Comparison of ENCODE assay signal across 8 cellular contexts in genomic region chr17:7404737-7405412, GRCh38. TPM values are rescaled to one million over a fixed set of nuclear protein-coding genes. Genes with fewer than 3 reads are reported as not detected.
DNase-seq lines count a peak whose midpoint lies in the region; ATAC-seq and TF ChIP-seq lines count a peak whose summit lies in the region.

No MANE protein-coding gene starts in this region.

- TF ChIP-seq CTCF in breast epithelium (IDR thresholded peaks at IDR 0.05) = no peak
- TF ChIP-seq CTCF in kidney epithelial cell (IDR thresholded peaks at IDR 0.05; ENCODE audit: insufficient read depth, low read length, poor library complexity, severe bottlenecking) = no peak

- peak overlapping the region; percentile 15; the same call in 1 of the 2 replicates for H3K27ac ChIP-seq in SJSA1
- peak overlapping the region; percentile 92 to 95 for H3K27ac ChIP-seq in breast epithelium

- no peaks in the 10 kb centered on the region for H3K36me3 ChIP-seq in SJSA1
- H3K36me3 ChIP-seq in breast epithelium = no peaks in the 10 kb centered on the region
- no peaks in the 10 kb centered on the region for H3K36me3 ChIP-seq in kidney epithelial cell (ENCODE audit: control insufficient read depth, insufficient read depth, low read length)

- H3K4me3 ChIP-seq in SJSA1 (peak overlapping the region; percentile 59), breast epithelium (peak overlapping the region; percentile 57 to 89 (median 80)), kidney epithelial cell (ENCODE audit: low read depth, low read length) (peak overlapping the region; percentile 72)

- TF ChIP-seq POLR2A in breast epithelium (IDR thresholded peaks at IDR 0.05) = no peak

- intact Hi-C loops in breast epithelium (cut with DNase I; ENCODE audit: low total_unique reads) = no loop called here

- ATAC-seq in HG02642 (IDR thresholded peaks at IDR 0.05; ENCODE audit: poor library complexity, unreplicated experiment) = peak; percentile 16
- ATAC-seq in HG02571 (IDR thresholded peaks at IDR 0.05; ENCODE audit: unreplicated experiment) = no peak

- H3K9me3 ChIP-seq in SJSA1 (replicated peaks) = no peaks in the 10 kb centered on the region
- no peaks in the 10 kb centered on the region for H3K9me3 ChIP-seq in breast epithelium

- DNase-seq in Daoy (ENCODE audit: low read depth) = peak; percentile 40
- peak; percentile 24 to 59 for DNase-seq in SJSA1 (ENCODE audit: low read depth in 1 of 2, low spot score in 2 of 2)
- DNase-seq in breast epithelium (ENCODE audit: low spot score in 2 of 2) = peak; percentile 46 to 74
- no peak for DNase-seq in kidney epithelial cell (ENCODE audit: low read depth)
- peak; percentile 38 to 50 for DNase-seq in stimulated activated CD8-positive, alpha-beta memory T cell treated with anti-CD3 and anti-CD28 coated beads, Interleukin-15, amount 100 ng/mL, for 4 hours (ENCODE audit: low read depth in 2 of 2)
- no peak for DNase-seq in DMS79 (lab: John Stamatoyannopoulos, UW)

- peaks cover 22% of the 10 kb centered on the region for H3K4me1 ChIP-seq in SJSA1 (replicated peaks)
- peaks cover 4 to 8% of the 10 kb centered on the region in 2 donors for H3K4me1 ChIP-seq in breast epithelium

- no peaks in the 10 kb centered on the region for H3K27me3 ChIP-seq in SJSA1 (replicated peaks)
- no peaks in the 10 kb centered on the region for H3K27me3 ChIP-seq in breast epithelium
- no peaks in the 10 kb centered on the region for H3K27me3 ChIP-seq in kidney epithelial cell (ENCODE audit: control insufficient read depth, insufficient read depth, low read length)

RNA-seq across cellular contexts. Expression of gene TMEM256, which starts 1.0 kb away (rescaled TPM):
- 43.7 and 68.8 TPM in 2 replicates for total RNA-seq in Daoy (2014; rRNA removed; shearing (Covaris generic))
- 24.7 and 28.8 TPM in 2 replicates for total RNA-seq in SJSA1 (2014; rRNA removed; shearing (Covaris generic))
- total RNA-seq in breast epithelium = 100 to 1,000 TPM in 1 of 3 donors, 10 to 100 TPM in 2; 77.6 to 113 (median 92.3) TPM
- 66.9 and 77.1 TPM in 2 replicates for total RNA-seq in kidney epithelial cell

RNA-seq across cellular contexts. Expression of gene NLGN2, which starts 2.8 kb away (rescaled TPM):
- 1.4 and 1.9 TPM in 2 replicates for total RNA-seq in Daoy (2014; rRNA removed; shearing (Covaris generic))
- 2.2 and 3.9 TPM in 2 replicates for total RNA-seq in SJSA1 (2014; rRNA removed; shearing (Covaris generic))
- total RNA-seq in breast epithelium = 10 to 100 TPM in 1 of 3 donors, 1 to 10 TPM in 2; 6.7 to 13.1 (median 8.3) TPM
- total RNA-seq in kidney epithelial cell = 8.3 and 8.4 TPM in 2 replicates

RNA-seq across cellular contexts. Expression of gene PLSCR3, which starts 10.6 kb away (rescaled TPM):
- 14.1 TPM in 2 replicates for total RNA-seq in Daoy (2014; rRNA removed; shearing (Covaris generic))
- total RNA-seq in SJSA1 (2014; rRNA removed; shearing (Covaris generic)) = 13.3 and 14.2 TPM in 2 replicates
- total RNA-seq in breast epithelium (10 to 100 TPM; 16.0 to 24.3 (median 19.0) TPM), kidney epithelial cell (61.8 and 74.7 TPM in 2 replicates)

RNA-seq across cellular contexts. Expression of gene SPEM1, which starts 15.2 kb away (rescaled TPM):
- not detected in 2 replicates for total RNA-seq in Daoy (2014; rRNA removed; shearing (Covaris generic))
- not detected in 2 replicates for total RNA-seq in SJSA1 (2014; rRNA removed; shearing (Covaris generic))
- total RNA-seq in breast epithelium = not detected
- not detected in 2 replicates for total RNA-seq in kidney epithelial cell

RNA-seq across cellular contexts. Expression of gene SPEM2, which starts 20.5 kb away (rescaled TPM):
- total RNA-seq in Daoy (2014; rRNA removed; shearing (Covaris generic)) = not detected in 2 replicates
- not detected in 2 replicates for total RNA-seq in SJSA1 (2014; rRNA removed; shearing (Covaris generic))
- total RNA-seq in breast epithelium (not detected), kidney epithelial cell (not detected in 2 replicates)

Comparison
In these comparisons a context has a peak if more than half of its experiments do, and no peak if none do; other contexts are left out.
1. DNase-seq: peak in Daoy (single experiment), SJSA1 (2 of 2), breast epithelium (2 of 2) and stimulated activated CD8-positive, alpha-beta memory T cell treated with anti-CD3 and anti-CD28 coated beads, Interleukin-15, amount 100 ng/mL, for 4 hours (2 of 2); none in kidney epithelial cell (single experiment) and DMS79 (single experiment).
2. Peak in every context shown above with its lines, with median percentiles within 50 percentile points of each other: H3K4me3 ChIP-seq.